In the genomic region with DNA sequence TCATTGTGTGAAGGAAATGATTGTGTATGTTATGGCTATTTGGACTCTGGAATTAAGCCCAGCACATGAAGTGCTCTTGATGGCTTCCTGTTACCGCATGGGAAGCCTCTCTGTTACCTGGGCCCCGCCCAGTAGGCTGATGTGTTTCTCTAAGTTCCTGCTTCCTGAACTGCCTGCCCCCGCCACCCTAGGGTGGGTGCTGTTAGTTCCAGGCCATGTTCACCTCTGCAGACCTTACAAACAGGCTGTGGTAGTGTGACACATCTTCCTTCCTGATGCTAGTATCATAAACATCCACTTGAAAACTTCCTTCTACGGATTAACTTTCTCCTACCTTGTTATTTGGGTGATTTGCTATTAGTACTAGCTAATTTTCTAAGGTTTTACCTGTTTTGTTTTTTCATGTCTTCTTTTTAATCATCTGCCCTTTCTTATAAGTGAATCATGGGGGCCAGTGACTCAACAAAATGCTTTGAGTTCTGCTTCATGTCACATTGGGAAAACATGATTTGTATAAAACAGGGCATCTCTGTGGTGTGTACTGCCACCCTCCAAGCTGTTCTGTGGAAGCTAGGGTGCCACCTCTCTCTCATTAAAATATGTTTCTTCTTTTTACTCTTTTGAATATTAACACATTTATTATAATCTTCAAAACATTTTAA, we compare ENCODE assay signal across 8 cellular contexts. TPM values are rescaled to one million over a fixed set of nuclear protein-coding genes. Genes with fewer than 3 reads are reported as not detected.
DNase-seq lines count a peak whose midpoint lies in the region; ATAC-seq and TF ChIP-seq lines count a peak whose summit lies in the region.

No MANE protein-coding gene starts in this region.

- POLR2A ChIA-PET in Caco-2 (lab: Charles Lee) = no interaction called here

- TF ChIP-seq CTCF in Caco-2 (IDR thresholded peaks at IDR 0.05; ENCODE audit: insufficient read depth in 1 of 2, low read depth in 1 of 2, low read length in 1 of 2, severe bottlenecking in 1 of 2, unreplicated experiment in 1 of 2) = no peak
- no peak for TF ChIP-seq CTCF in heart left ventricle (IDR thresholded peaks at IDR 0.05)

- peak overlapping the region in 11 of 12 donors; percentile 7 to 63 (median 51) for H3K27ac ChIP-seq in heart left ventricle

- peak overlapping the region; percentile 83 for H3K27ac Mint-ChIP-seq in Caco-2 (ENCODE audit: unreplicated experiment)
- peak overlapping the region; percentile 85 for H3K27ac Mint-ChIP-seq in activated T-helper 17 cell treated with anti-CD3 and anti-CD28 coated beads, Interleukin-2, amount 50 U/mL, for 72 hours

- intact Hi-C loops in Caco-2 (cut with micrococcal nuclease; ENCODE audit: unreplicated experiment) (loop anchor here (1.0 to 5.0 kb wide), 12 partner anchors 25 to 369 kb away; a partner anchor contains a TSS), heart left ventricle (cut with DNase I) (loop anchor here in 6 of 10 donors (2.0 to 10.0 kb wide), 4 partner anchors 39 to 101 kb away; a partner anchor contains a TSS)

- peak; percentile 89 for ATAC-seq in activated T-helper 17 cell treated with anti-CD3 and anti-CD28 coated beads, Interleukin-2, amount 50 U/mL, for 72 hours (replicated peaks)
- ATAC-seq in heart left ventricle = peak; percentile 73 to 97 (median 80)

- H3K27me3 Mint-ChIP-seq in Caco-2 (ENCODE audit: insufficient read depth, unreplicated experiment) = no peaks in the 10 kb centered on the region
- H3K27me3 Mint-ChIP-seq in activated T-helper 17 cell treated with anti-CD3 and anti-CD28 coated beads, Interleukin-2, amount 50 U/mL, for 72 hours = no peaks in the 10 kb centered on the region

- H3K9me3 ChIP-seq in Caco-2 = no peaks in the 10 kb centered on the region
- peaks cover 0 to 9% (median 0%) of the 10 kb centered on the region in 12 donors for H3K9me3 ChIP-seq in heart left ventricle
- H3K9me3 ChIP-seq in MG63 = no peaks in the 10 kb centered on the region

- no peaks in the 10 kb centered on the region for H3K9me3 Mint-ChIP-seq in Caco-2 (ENCODE audit: unreplicated experiment)
- no peaks in the 10 kb centered on the region for H3K9me3 Mint-ChIP-seq in activated T-helper 17 cell treated with anti-CD3 and anti-CD28 coated beads, Interleukin-2, amount 50 U/mL, for 72 hours

- peaks cover 49% of the 10 kb centered on the region for H3K36me3 Mint-ChIP-seq in Caco-2 (ENCODE audit: insufficient read depth, unreplicated experiment)
- no peaks in the 10 kb centered on the region for H3K36me3 Mint-ChIP-seq in activated T-helper 17 cell treated with anti-CD3 and anti-CD28 coated beads, Interleukin-2, amount 50 U/mL, for 72 hours (ENCODE audit: low read depth)

- H3K36me3 ChIP-seq in Caco-2 (ENCODE audit: control insufficient read depth, insufficient read depth, low read length) (no peaks in the 10 kb centered on the region), heart left ventricle (peaks cover 0 to 16% (median 0%) of the 10 kb centered on the region in 9 donors), MG63 (no peaks in the 10 kb centered on the region)

- H3K4me3 ChIP-seq in Caco-2 (ENCODE audit: low read depth, low read length) (no peak overlapping the region), heart left ventricle (no peak overlapping the region), MG63 (no peak overlapping the region)

- H3K4me1 ChIP-seq in Caco-2 = peaks cover 66% of the 10 kb centered on the region
- H3K4me1 ChIP-seq in heart left ventricle = peaks cover 0 to 21% (median 6%) of the 10 kb centered on the region in 12 donors

- DNase-seq in Caco-2 = peak; percentile 54 to 68
- DNase-seq in NCI-H510A (lab: John Stamatoyannopoulos, UW) = peak; percentile 56
- DNase-seq in heart left ventricle = peak in 4 of 5 donors; percentile 15 to 57 (median 36)
- peak; percentile 51 for DNase-seq in stimulated activated CD4-positive, alpha-beta T cell treated with anti-CD3 and anti-CD28 coated beads, Interleukin-1b, Interleukin-23, amount 100 ng/mL, for 48 hours
- DNase-seq in germinal center (ENCODE audit: low spot score) = no peak
- no peak for DNase-seq in cerebellar cortex (ENCODE audit: low spot score)
- no peak for DNase-seq in MG63

- 57 to 63% (median 61%) methylated on average over 4 of the region's 4 CpGs for WGBS in heart left ventricle, 4 donors

- CTCF ChIA-PET in Caco-2 (lab: Charles Lee) = interaction anchor here (0.6 to 2.3 kb wide), 4 partner anchors 41 to 219 kb away, joined by 3 to 14 read pairs (median 6); a partner anchor contains a TSS

- H3K27me3 ChIP-seq in Caco-2 (replicated peaks; ENCODE audit: control insufficient read depth, insufficient read depth, low read length) (no peaks in the 10 kb centered on the region), heart left ventricle (no peaks in the 10 kb centered on the region), MG63 (no peaks in the 10 kb centered on the region)

- H3K4me3 Mint-ChIP-seq in Caco-2 (ENCODE audit: unreplicated experiment) = no peak overlapping the region
- peak overlapping the region; percentile 56 for H3K4me3 Mint-ChIP-seq in activated T-helper 17 cell treated with anti-CD3 and anti-CD28 coated beads, Interleukin-2, amount 50 U/mL, for 72 hours

- no TSS peak for BruUV-seq in Caco-2 (replicated peaks; lab: Mats Ljungman, UMichigan)

- peaks cover 62% of the 10 kb centered on the region for H3K4me1 Mint-ChIP-seq in Caco-2 (ENCODE audit: low read depth, unreplicated experiment)
- H3K4me1 Mint-ChIP-seq in activated T-helper 17 cell treated with anti-CD3 and anti-CD28 coated beads, Interleukin-2, amount 50 U/mL, for 72 hours = peaks cover 14% of the 10 kb centered on the region

- no peak for TF ChIP-seq POLR2A in heart left ventricle (IDR thresholded peaks at IDR 0.05)

RNA-seq across cellular contexts. Expression of a gene that starts 40.6 kb away (rescaled TPM):
- total RNA-seq in Caco-2 (2022) (102 and 106 TPM in 2 replicates), heart left ventricle (10 to 100 TPM in 2 of 9 donors, 1 to 10 TPM in 7; 4.4 to 14.1 (median 5.6) TPM)
- total RNA-seq in activated T-helper 17 cell treated with anti-CD3 and anti-CD28 coated beads, Interleukin-2, amount 50 U/mL, for 72 hours = under 1 TPM; 0.06 to 0.24 TPM
- polyA plus RNA-seq in heart left ventricle = 1 to 10 TPM; 2.5 to 6.4 TPM
- 0.16 and 1.2 TPM in 2 replicates for total RNA-seq in MG63 (2014; rRNA removed; shearing (Covaris generic); ENCODE audit: low replicate concordance)

Comparison
In these comparisons a context has a peak if more than half of its experiments do, and no peak if none do; other contexts are left out.
1. DNase-seq: peak in Caco-2 (2 of 2), NCI-H510A (single experiment), heart left ventricle (4 of 5) and stimulated activated CD4-positive, alpha-beta T cell treated with anti-CD3 and anti-CD28 coated beads, Interleukin-1b, Interleukin-23, amount 100 ng/mL, for 48 hours (single experiment); none in germinal center (single experiment), cerebellar cortex (single experiment) and MG63 (single experiment).